12 cellular contexts compared by ENCODE assay signal in genomic region chr2:237706257-237706656, GRCh38.
DNase-seq lines count a peak whose midpoint lies in the region; ATAC-seq and TF ChIP-seq lines count a peak whose summit lies in the region.
"Had no signal": no experiment of that assay in that cellular context is flagged by ENCODE, and none has a peak within 500 bp of the region (broad histone marks: within the 10 kb centered on the region; RNA-seq: fewer than 3 reads in every experiment).

No MANE protein-coding gene starts in this region.

- peaks cover 69% of the 10 kb centered on the region for H3K4me1 Mint-ChIP-seq in activated naive CD8-positive, alpha-beta T cell treated with anti-CD3 and anti-CD28 coated beads, Interleukin-2, amount 50 U/mL, for 24 hours
- peaks cover 59 to 64% of the 10 kb centered on the region in 2 donors for H3K4me1 Mint-ChIP-seq in natural killer cell treated with Interleukin-12 subunit alpha and Interleukin-12 subunit beta and Interleukin-15 and Interleukin-18, amount 100 ng/mL, for 72 hours (ENCODE audit: low read depth in 2 of 2)

- peaks cover 34% of the 10 kb centered on the region for H3K36me3 Mint-ChIP-seq in activated naive CD8-positive, alpha-beta T cell treated with anti-CD3 and anti-CD28 coated beads, Interleukin-2, amount 50 U/mL, for 24 hours (ENCODE audit: low read depth)
- no peaks in the 10 kb centered on the region for H3K36me3 Mint-ChIP-seq in natural killer cell treated with Interleukin-12 subunit alpha and Interleukin-12 subunit beta and Interleukin-15 and Interleukin-18, amount 100 ng/mL, for 72 hours

- H3K27ac ChIP-seq in heart right ventricle (peak overlapping the region in 6 of 10 donors; percentile 65 to 91 (median 86)), aorta (ENCODE audit: low read depth in 1 of 2, low read length in 2 of 2) (peak overlapping the region; percentile 60 to 85)

- no peak for TF ChIP-seq CTCF in heart right ventricle (IDR thresholded peaks at IDR 0.05)

- no peaks in the 10 kb centered on the region for H3K9me3 Mint-ChIP-seq in activated naive CD8-positive, alpha-beta T cell treated with anti-CD3 and anti-CD28 coated beads, Interleukin-2, amount 50 U/mL, for 24 hours
- H3K9me3 Mint-ChIP-seq in natural killer cell treated with Interleukin-12 subunit alpha and Interleukin-12 subunit beta and Interleukin-15 and Interleukin-18, amount 100 ng/mL, for 72 hours = no peaks in the 10 kb centered on the region

- H3K27ac Mint-ChIP-seq in activated naive CD8-positive, alpha-beta T cell treated with anti-CD3 and anti-CD28 coated beads, Interleukin-2, amount 50 U/mL, for 24 hours = peak overlapping the region; percentile 54
- peak overlapping the region; percentile 73 to 86 for H3K27ac Mint-ChIP-seq in natural killer cell treated with Interleukin-12 subunit alpha and Interleukin-12 subunit beta and Interleukin-15 and Interleukin-18, amount 100 ng/mL, for 72 hours

- H3K4me3 ChIP-seq in heart right ventricle = no peak overlapping the region
- no peak overlapping the region for H3K4me3 ChIP-seq in aorta (ENCODE audit: low read length in 2 of 2)

- peaks cover 49 to 89% (median 78%) of the 10 kb centered on the region in 9 donors for H3K4me1 ChIP-seq in heart right ventricle
- H3K4me1 ChIP-seq in aorta (ENCODE audit: control insufficient read depth in 1 of 2, insufficient read depth in 2 of 2, low read length in 2 of 2) = peaks cover under 1 to 13% of the 10 kb centered on the region in 2 donors

- ATAC-seq in heart right ventricle (no peak), Right ventricle myocardium superior (ENCODE audit: poor library complexity) (no peak), aorta (ENCODE audit: low FRiP score) (no peak), GM18870 (IDR thresholded peaks at IDR 0.05; ENCODE audit: unreplicated experiment) (no peak)
- ATAC-seq in activated naive CD8-positive, alpha-beta T cell treated with anti-CD3 and anti-CD28 coated beads, Interleukin-2, amount 50 U/mL, for 24 hours = no peak
- ATAC-seq in natural killer cell treated with Interleukin-12 subunit alpha and Interleukin-12 subunit beta and Interleukin-15 and Interleukin-18, amount 100 ng/mL, for 72 hours = no peak
- ATAC-seq: left colon, PC-3 had no signal

- intact Hi-C loops in heart right ventricle (cut with DNase I) (no loop called here), Right ventricle myocardium superior (cut with DNase I) (no loop called here), aorta (cut with DNase I) (no loop called here)

- 92 to 94% methylated on average over 5 of the region's 5 CpGs for WGBS in heart right ventricle, 2 donors
- WGBS in aorta, 2 donors = 89 to 90% methylated on average over 5 of the region's 5 CpGs

- H3K27me3 ChIP-seq in heart right ventricle (no peaks in the 10 kb centered on the region), aorta (ENCODE audit: control insufficient read depth in 1 of 2, insufficient read depth in 2 of 2, low read length in 1 of 2) (no peaks in the 10 kb centered on the region)

- no peak for DNase-seq in heart right ventricle
- DNase-seq in Right ventricle myocardium superior = no peak
- no peak for DNase-seq in activated naive CD8-positive, alpha-beta T cell treated with anti-CD3 and anti-CD28 coated beads, Interleukin-2, amount 50 U/mL, for 24 hours
- DNase-seq in natural killer cell treated with Interleukin-12 subunit alpha and Interleukin-12 subunit beta and Interleukin-15 and Interleukin-18, amount 100 ng/mL, for 72 hours (ENCODE audit: low spot score) = peak; percentile 41
- no peak for DNase-seq in aorta
- no peak for DNase-seq in NOMO-1 treated with dmso at 0.1 percent for 144 hours (lab: John Stamatoyannopoulos, UW; ENCODE audit: unreplicated experiment)
- DNase-seq in NCI-H2081 treated with DMSO at 0.1 percent for 48 hours (lab: John Stamatoyannopoulos, UW) = no peak
- DNase-seq: MV-4-11; PC-3; stimulated activated CD4-positive, alpha-beta T cell treated with anti-CD3 and anti-CD28 coated beads, Interleukin-12 subunit alpha, Interleukin-12 subunit beta, amount 100 ng/mL, for 4 hours had no signal

- no peak overlapping the region for H3K4me3 Mint-ChIP-seq in activated naive CD8-positive, alpha-beta T cell treated with anti-CD3 and anti-CD28 coated beads, Interleukin-2, amount 50 U/mL, for 24 hours
- no peak overlapping the region for H3K4me3 Mint-ChIP-seq in natural killer cell treated with Interleukin-12 subunit alpha and Interleukin-12 subunit beta and Interleukin-15 and Interleukin-18, amount 100 ng/mL, for 72 hours

- H3K9me3 ChIP-seq in heart right ventricle (peaks cover 0 to 3% (median 0%) of the 10 kb centered on the region in 11 donors), aorta (ENCODE audit: control insufficient read depth, low read length) (no peaks in the 10 kb centered on the region)

- peaks cover 0 to 34% (median 9%) of the 10 kb centered on the region in 9 donors for H3K36me3 ChIP-seq in heart right ventricle
- peaks cover 0 to 4% of the 10 kb centered on the region in 2 donors for H3K36me3 ChIP-seq in aorta (ENCODE audit: control insufficient read depth in 1 of 2, insufficient read depth in 2 of 2, low read length in 1 of 2)

- no peaks in the 10 kb centered on the region for H3K27me3 Mint-ChIP-seq in activated naive CD8-positive, alpha-beta T cell treated with anti-CD3 and anti-CD28 coated beads, Interleukin-2, amount 50 U/mL, for 24 hours
- H3K27me3 Mint-ChIP-seq in natural killer cell treated with Interleukin-12 subunit alpha and Interleukin-12 subunit beta and Interleukin-15 and Interleukin-18, amount 100 ng/mL, for 72 hours = no peaks in the 10 kb centered on the region
